Comparison of ENCODE assay signal across 1 cellular context in the genomic region with DNA sequence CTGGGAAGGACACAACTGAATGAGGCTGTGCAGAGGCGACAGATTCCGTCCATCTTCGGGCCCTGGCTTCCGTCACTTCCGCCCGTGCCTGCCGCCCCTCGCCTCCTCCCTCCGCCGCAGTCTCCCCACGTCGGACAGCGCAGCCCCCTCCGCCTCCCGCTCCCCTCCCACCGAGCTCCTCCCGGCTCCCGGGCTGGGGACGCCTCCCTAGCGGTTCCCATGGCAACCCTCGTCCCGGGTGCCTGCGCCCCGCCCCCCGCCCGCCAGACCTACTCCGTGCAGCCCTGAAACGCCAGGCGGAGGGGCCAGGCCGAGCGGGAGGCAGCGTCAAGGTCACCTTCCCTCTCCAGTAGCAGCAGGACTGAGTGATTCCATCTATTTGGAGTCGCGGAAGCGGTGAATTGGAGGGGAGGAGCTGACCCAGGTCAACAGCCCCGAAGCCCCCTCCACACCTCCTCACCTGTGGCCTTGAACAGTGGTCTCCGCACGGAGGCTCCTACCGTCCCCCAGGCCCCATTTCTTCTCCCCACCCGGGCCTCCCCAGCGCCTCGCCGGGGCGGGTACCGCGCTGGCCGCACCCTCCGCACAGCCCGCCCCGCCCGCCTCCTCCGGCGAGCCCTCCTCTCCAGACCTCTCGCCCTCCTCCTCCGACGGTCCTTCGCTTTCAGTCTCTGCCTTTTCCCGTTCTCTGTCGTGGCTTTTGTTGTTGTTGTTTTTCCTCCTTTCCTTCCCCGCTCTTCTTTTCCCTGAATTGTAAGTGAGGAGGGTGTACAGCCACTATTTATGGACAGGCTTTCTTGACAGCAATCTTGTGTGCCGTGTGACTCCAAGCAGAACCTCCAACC.
TF ChIP-seq lines count a peak whose summit lies in the region.

No MANE protein-coding gene starts in this region.

TF ChIP-seq in SK-N-SH, 30 proteins besides CTCF, POLR2A, EP300 and RAD21 (continued from another document):
- TF ChIP-seq GATA2 (CRISPR knock-in tag; IDR thresholded peaks at IDR 0.05), result no peak
- no peak for TF ChIP-seq ZBTB33 (IDR thresholded peaks at IDR 0.05; ENCODE audit: borderline replicate concordance, low read depth)
- peak; percentile 78 for TF ChIP-seq GABPA (IDR thresholded peaks at IDR 0.05; ENCODE audit: low read depth)
- TF ChIP-seq JUND (IDR thresholded peaks at IDR 0.05), result no peak
- TF ChIP-seq REST (IDR thresholded peaks at IDR 0.05; ENCODE audit: low read depth, low read length), result peak; percentile 20; the same call in 1 of the 2 replicates
- TF ChIP-seq NFIC (IDR thresholded peaks at IDR 0.05; ENCODE audit: borderline replicate concordance), result no peak
- peak; percentile 76; the same call in 1 of the 2 replicates for TF ChIP-seq SIN3A (IDR thresholded peaks at IDR 0.05; ENCODE audit: borderline replicate concordance, low read depth, low read length)
- TF ChIP-seq MEF2A (IDR thresholded peaks at IDR 0.05; ENCODE audit: borderline replicate concordance, low read depth), result no peak
- peak; percentile 47; the same call in 1 of the 2 replicates for TF ChIP-seq RCOR1 (IDR thresholded peaks at IDR 0.05; ENCODE audit: low read length)
- TF ChIP-seq ELF1 (IDR thresholded peaks at IDR 0.05), result no peak
- TF ChIP-seq, protein P1, sequence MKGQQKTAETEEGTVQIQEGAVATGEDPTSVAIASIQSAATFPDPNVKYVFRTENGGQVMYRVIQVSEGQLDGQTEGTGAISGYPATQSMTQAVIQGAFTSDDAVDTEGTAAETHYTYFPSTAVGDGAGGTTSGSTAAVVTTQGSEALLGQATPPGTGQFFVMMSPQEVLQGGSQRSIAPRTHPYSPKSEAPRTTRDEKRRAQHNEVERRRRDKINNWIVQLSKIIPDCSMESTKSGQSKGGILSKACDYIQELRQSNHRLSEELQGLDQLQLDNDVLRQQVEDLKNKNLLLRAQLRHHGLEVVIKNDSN (IDR thresholded peaks at IDR 0.05; ENCODE audit: borderline replicate concordance, low read depth), result no peak
- 0 out of 2 replicates have a peak, but pooled peaks have one; percentile 35 for TF ChIP-seq YY1 (IDR thresholded peaks at IDR 0.05; ENCODE audit: low read depth)
- TF ChIP-seq, protein P2, sequence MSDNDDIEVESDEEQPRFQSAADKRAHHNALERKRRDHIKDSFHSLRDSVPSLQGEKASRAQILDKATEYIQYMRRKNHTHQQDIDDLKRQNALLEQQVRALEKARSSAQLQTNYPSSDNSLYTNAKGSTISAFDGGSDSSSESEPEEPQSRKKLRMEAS (IDR thresholded peaks at IDR 0.05; ENCODE audit: low read depth), result peak; percentile 76; the same call in 1 of the 2 replicates
- TF ChIP-seq, protein P3, sequence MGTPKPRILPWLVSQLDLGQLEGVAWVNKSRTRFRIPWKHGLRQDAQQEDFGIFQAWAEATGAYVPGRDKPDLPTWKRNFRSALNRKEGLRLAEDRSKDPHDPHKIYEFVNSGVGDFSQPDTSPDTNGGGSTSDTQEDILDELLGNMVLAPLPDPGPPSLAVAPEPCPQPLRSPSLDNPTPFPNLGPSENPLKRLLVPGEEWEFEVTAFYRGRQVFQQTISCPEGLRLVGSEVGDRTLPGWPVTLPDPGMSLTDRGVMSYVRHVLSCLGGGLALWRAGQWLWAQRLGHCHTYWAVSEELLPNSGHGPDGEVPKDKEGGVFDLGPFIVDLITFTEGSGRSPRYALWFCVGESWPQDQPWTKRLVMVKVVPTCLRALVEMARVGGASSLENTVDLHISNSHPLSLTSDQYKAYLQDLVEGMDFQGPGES (IDR thresholded peaks at IDR 0.05; ENCODE audit: low read depth, low read length), result no peak
- no peak for TF ChIP-seq USF2 (IDR thresholded peaks at IDR 0.05; ENCODE audit: borderline replicate concordance, low read depth, low read length)
- peak; percentile 20; the same call in 1 of the 2 replicates for TF ChIP-seq TCF12 (IDR thresholded peaks at IDR 0.05)
- peak; percentile 63; the same call in 1 of the 2 replicates for TF ChIP-seq MXI1 (IDR thresholded peaks at IDR 0.05; ENCODE audit: low read depth, low read length)
- TF ChIP-seq TAF1 (IDR thresholded peaks at IDR 0.05; ENCODE audit: borderline replicate concordance, low read depth, low read length), result peak; percentile 56; the same call in 1 of the 2 replicates
- TF ChIP-seq NRF1 (IDR thresholded peaks at IDR 0.05; ENCODE audit: low read depth, low read length), result 0 out of 2 replicates have a peak, but pooled peaks have one; percentile 28
- peak; percentile 77 for TF ChIP-seq POLR2AphosphoS5 (IDR thresholded peaks at IDR 0.05; ENCODE audit: low read depth, low read length)
- no peak for TF ChIP-seq FOXM1 (IDR thresholded peaks at IDR 0.05; ENCODE audit: low read depth)
- TF ChIP-seq CHD2 (IDR thresholded peaks at IDR 0.05; ENCODE audit: low read length, partially characterized antibody), result peak; percentile 77
- TF ChIP-seq RXRA (IDR thresholded peaks at IDR 0.05; ENCODE audit: borderline replicate concordance, low read depth), result no peak
